Comparison of ENCODE assay signal across 18 cellular contexts in the genomic region with DNA sequence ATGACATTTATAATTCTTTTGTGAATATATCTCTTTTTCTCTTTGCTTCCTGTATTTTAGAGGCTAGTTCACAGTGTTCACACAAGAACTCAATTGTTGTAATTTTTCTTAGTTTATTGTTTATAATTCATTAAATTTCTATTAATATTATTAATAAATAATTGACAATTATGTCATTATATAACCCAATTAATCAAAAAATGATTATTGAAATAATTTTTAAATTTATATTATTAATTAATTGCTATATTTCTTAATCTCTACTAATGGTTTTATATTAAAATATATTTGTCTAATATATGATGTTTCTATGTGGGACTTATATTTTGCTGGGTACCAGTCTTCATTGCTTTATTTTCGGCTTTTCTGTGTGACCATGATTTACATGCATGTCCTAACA.
DNase-seq lines count a peak whose midpoint lies in the region; ATAC-seq, FAIRE-seq and TF ChIP-seq lines count a peak whose summit lies in the region.
"Had no signal": no experiment of that assay in that cellular context is flagged by ENCODE, and none has a peak within 500 bp of the region (broad histone marks: within the 10 kb centered on the region; RNA-seq: fewer than 3 reads in every experiment).

No MANE protein-coding gene starts in this region.

- H3K36me3 Mint-ChIP-seq in WTC11 (no peaks in the 10 kb centered on the region), chondrocyte (ENCODE audit: low read depth) (no peaks in the 10 kb centered on the region)
- H3K36me3 Mint-ChIP-seq: CD4-positive, alpha-beta memory T cell had no signal

- no peak overlapping the region for H3K4me3 Mint-ChIP-seq in WTC11
- no peak overlapping the region for H3K4me3 Mint-ChIP-seq in chondrocyte (ENCODE audit: unreplicated experiment)
- H3K4me3 Mint-ChIP-seq: CD4-positive, alpha-beta memory T cell; GM23338; H9 had no signal

- no peaks in the 10 kb centered on the region for H3K4me1 ChIP-seq in small intestine (ENCODE audit: control insufficient read depth in 2 of 2, insufficient read depth in 1 of 2, low read depth in 1 of 2, low read length in 1 of 2)

- ATAC-seq in WTC11, result no peak
- ATAC-seq: GM23338, HCT116 had no signal

- H3K9me3 ChIP-seq in small intestine (ENCODE audit: control insufficient read depth, low read depth), result no peaks in the 10 kb centered on the region

- POLR2A ChIA-PET in WTC11 (lab: Charles Lee), result no interaction called here

- no peaks in the 10 kb centered on the region for H3K9me3 Mint-ChIP-seq in WTC11
- H3K9me3 Mint-ChIP-seq in chondrocyte (ENCODE audit: low read depth), result peaks cover 2% of the 10 kb centered on the region

- no peaks in the 10 kb centered on the region for H3K36me3 ChIP-seq in small intestine (ENCODE audit: control insufficient read depth in 2 of 2, insufficient read depth in 2 of 2, low read length in 2 of 2)

- no peak overlapping the region for H3K4me3 ChIP-seq in small intestine (ENCODE audit: low read depth in 1 of 2, low read length in 2 of 2)
- H3K4me3 ChIP-seq: GM23338 had no signal

- DNase-seq in WTC11 (ENCODE audit: low spot score) (no peak), frontal cortex (ENCODE audit: low spot score in 2 of 2) (no peak), small intestine (no peak), chondrocyte (ENCODE audit: low spot score) (no peak), NCI-H146 treated with DMSO at 0.1 percent for 48 hours (lab: John Stamatoyannopoulos, UW; ENCODE audit: unreplicated experiment) (no peak)
- no peak for DNase-seq in central memory CD4-positive, alpha-beta T cell
- DNase-seq: 8988T; C1 segment of cervical spinal cord; Calu3; CD4-positive, alpha-beta memory T cell; COR-L47; DMS53; DMS79 treated with DMSO at 0.1 percent for 48 hours; H9 had no signal

- TF ChIP-seq CTCF in WTC11 (IDR thresholded peaks at IDR 0.05), result no peak
- TF ChIP-seq CTCF in chondrocyte (IDR thresholded peaks at IDR 0.05), result no peak

- H3K27me3 Mint-ChIP-seq in WTC11 (ENCODE audit: low read depth), result no peaks in the 10 kb centered on the region
- H3K27me3 Mint-ChIP-seq in chondrocyte (ENCODE audit: low read depth), result no peaks in the 10 kb centered on the region
- H3K27me3 Mint-ChIP-seq: CD4-positive, alpha-beta memory T cell had no signal

- no peak overlapping the region for H3K27ac ChIP-seq in small intestine (ENCODE audit: low read depth in 1 of 2, low read length in 1 of 2)

- H3K4me1 Mint-ChIP-seq in WTC11 (no peaks in the 10 kb centered on the region), chondrocyte (ENCODE audit: low read depth) (no peaks in the 10 kb centered on the region)
- H3K4me1 Mint-ChIP-seq: CD4-positive, alpha-beta memory T cell; GM23338 had no signal

- FAIRE-seq in G401.6 (lab: Jason Lieb, UNC) (peak; percentile 71), frontal cortex (lab: Jason Lieb, UNC) (peak; percentile 94), small intestine (lab: Jason Lieb, UNC) (peak; percentile 90)
- FAIRE-seq: GM12892 had no signal

- WGBS in small intestine, 3 donors, result 78 to 88% (median 84%) methylated on average over 1 of the region's 1 CpG

- H3K27ac Mint-ChIP-seq in WTC11 (no peak overlapping the region), chondrocyte (ENCODE audit: unreplicated experiment) (no peak overlapping the region)
- H3K27ac Mint-ChIP-seq: CD4-positive, alpha-beta memory T cell; GM23338; H9 had no signal

- H3K27me3 ChIP-seq in small intestine (ENCODE audit: control insufficient read depth in 2 of 2, insufficient read depth in 2 of 2, low read length in 2 of 2), result no peaks in the 10 kb centered on the region

- CTCF ChIA-PET in WTC11 (lab: Charles Lee), result no interaction called here

TF ChIP-seq in WTC11, 78 proteins besides CTCF, POLR2A, EP300 and RAD21:
- TF ChIP-seq OVOL2 (CRISPR knock-in tag; IDR thresholded peaks at IDR 0.05; ENCODE audit: borderline replicate concordance) (no peak), HMGA2 (CRISPR knock-in tag; IDR thresholded peaks at IDR 0.05) (peak; percentile 93)
